In the genomic region with DNA sequence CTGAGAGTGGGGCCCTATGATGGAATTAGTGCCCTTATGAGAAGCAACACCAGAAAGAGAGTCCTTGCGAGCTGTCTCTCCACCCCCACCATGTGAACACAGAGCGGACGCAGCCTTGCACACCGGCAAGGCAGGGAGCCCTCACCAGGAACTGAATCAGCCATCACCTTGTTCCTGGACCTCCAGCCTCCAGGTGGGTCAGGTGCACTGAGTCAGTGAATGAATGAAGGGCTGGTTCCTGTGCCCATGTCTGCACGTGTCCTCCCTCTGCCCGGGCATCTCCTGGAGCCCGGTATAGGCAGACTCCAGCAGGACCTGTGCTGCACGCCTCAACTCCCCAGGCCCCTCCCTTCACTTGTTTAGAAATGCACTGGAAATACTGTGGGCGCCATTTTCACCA, we compare ENCODE assay signal across 26 cellular contexts. TPM values are rescaled to one million over a fixed set of nuclear protein-coding genes. Genes with fewer than 3 reads are reported as not detected.
DNase-seq lines count a peak whose midpoint lies in the region; ATAC-seq and TF ChIP-seq lines count a peak whose summit lies in the region.
"Had no signal": no experiment of that assay in that cellular context is flagged by ENCODE, and none has a peak within 500 bp of the region (broad histone marks: within the 10 kb centered on the region; RNA-seq: fewer than 3 reads in every experiment).

No MANE protein-coding gene starts in this region.

- no peaks in the 10 kb centered on the region for H3K36me3 Mint-ChIP-seq in natural killer cell treated with Interleukin-12 subunit alpha and Interleukin-12 subunit beta and Interleukin-15 and Interleukin-18, amount 100 ng/mL, for 72 hours
- H3K36me3 Mint-ChIP-seq in natural killer cell, result no peaks in the 10 kb centered on the region
- H3K36me3 Mint-ChIP-seq in progenitor cell of endocrine pancreas (ENCODE audit: insufficient read depth), result no peaks in the 10 kb centered on the region
- H3K36me3 Mint-ChIP-seq: CD4-positive, CD25-positive, alpha-beta regulatory T cell had no signal

- TF ChIP-seq CTCF in natural killer cell (IDR thresholded peaks at IDR 0.05), result no peak
- TF ChIP-seq CTCF in lower lobe of right lung (IDR thresholded peaks at IDR 0.05), result no peak
- no peak for TF ChIP-seq CTCF in progenitor cell of endocrine pancreas (IDR thresholded peaks at IDR 0.05; ENCODE audit: unreplicated experiment)

- no peak overlapping the region for H3K27ac ChIP-seq in lower lobe of right lung
- H3K27ac ChIP-seq: BLaER1, SJCRH30 had no signal

- H3K4me1 ChIP-seq in lower lobe of right lung, result peaks cover 29% of the 10 kb centered on the region

- ATAC-seq in natural killer cell treated with Interleukin-12 subunit alpha and Interleukin-12 subunit beta and Interleukin-15 and Interleukin-18, amount 100 ng/mL, for 72 hours, result no peak
- ATAC-seq in natural killer cell (no peak), lower lobe of right lung (no peak), sciatic nerve (no peak), GM18505 (IDR thresholded peaks at IDR 0.05; ENCODE audit: unreplicated experiment) (no peak)
- ATAC-seq: GM23338, K562 had no signal

- H3K4me1 Mint-ChIP-seq in natural killer cell treated with Interleukin-12 subunit alpha and Interleukin-12 subunit beta and Interleukin-15 and Interleukin-18, amount 100 ng/mL, for 72 hours (ENCODE audit: low read depth in 2 of 2), result no peaks in the 10 kb centered on the region
- H3K4me1 Mint-ChIP-seq in natural killer cell (peaks cover 0 to 8% of the 10 kb centered on the region in 2 donors), progenitor cell of endocrine pancreas (ENCODE audit: low read depth) (peaks cover 3% of the 10 kb centered on the region)

- no peak for TF ChIP-seq POLR2A in GM18505 (IDR thresholded peaks at IDR 0.05; ENCODE audit: borderline replicate concordance, extremely low read depth, insufficient read depth, insufficient read length)

- H3K27me3 ChIP-seq in lower lobe of right lung (ENCODE audit: low read depth), result no peaks in the 10 kb centered on the region
- H3K27me3 ChIP-seq: BLaER1, SJCRH30 had no signal

- H3K4me3 Mint-ChIP-seq in natural killer cell treated with Interleukin-12 subunit alpha and Interleukin-12 subunit beta and Interleukin-15 and Interleukin-18, amount 100 ng/mL, for 72 hours, result no peak overlapping the region
- H3K4me3 Mint-ChIP-seq in natural killer cell (no peak overlapping the region), progenitor cell of endocrine pancreas (ENCODE audit: low read depth) (no peak overlapping the region)
- H3K4me3 Mint-ChIP-seq: CD4-positive, CD25-positive, alpha-beta regulatory T cell; GM23338; H9 had no signal

- DNase-seq in natural killer cell treated with Interleukin-12 subunit alpha and Interleukin-12 subunit beta and Interleukin-15 and Interleukin-18, amount 100 ng/mL, for 72 hours (ENCODE audit: low spot score), result peak; percentile 22
- DNase-seq in natural killer cell (no peak), lower lobe of right lung (peak; percentile 22), sciatic nerve (ENCODE audit: low spot score) (peak; percentile 39), NCI-H1048 (lab: John Stamatoyannopoulos, UW) (no peak), progenitor cell of endocrine pancreas (ENCODE audit: low spot score, unreplicated experiment) (no peak)
- DNase-seq: CD4-positive, CD25-positive, alpha-beta regulatory T cell; DMS53; H9; Kasumi-1; MV-4-11; NCI-H1105 treated with DMSO at 0.1 percent for 48 hours; NCI-H146; NCI-H2029; NCI-H446; NCI-H524 treated with DMSO at 0.1 percent for 48 hours; NCI-H774; SJCRH30 had no signal

- no peak overlapping the region for H3K27ac Mint-ChIP-seq in natural killer cell treated with Interleukin-12 subunit alpha and Interleukin-12 subunit beta and Interleukin-15 and Interleukin-18, amount 100 ng/mL, for 72 hours
- H3K27ac Mint-ChIP-seq in natural killer cell, result no peak overlapping the region
- H3K27ac Mint-ChIP-seq in progenitor cell of endocrine pancreas, result no peak overlapping the region
- H3K27ac Mint-ChIP-seq: CD4-positive, CD25-positive, alpha-beta regulatory T cell; GM23338 had no signal

- H3K9me3 ChIP-seq in lower lobe of right lung, result no peaks in the 10 kb centered on the region
- H3K9me3 ChIP-seq: BLaER1, SJCRH30 had no signal

- no peaks in the 10 kb centered on the region for H3K36me3 ChIP-seq in lower lobe of right lung
- H3K36me3 ChIP-seq: BLaER1, SJCRH30 had no signal

- peaks cover 0 to 10% of the 10 kb centered on the region in 2 donors for H3K27me3 Mint-ChIP-seq in natural killer cell treated with Interleukin-12 subunit alpha and Interleukin-12 subunit beta and Interleukin-15 and Interleukin-18, amount 100 ng/mL, for 72 hours
- peaks cover 2 to 10% of the 10 kb centered on the region in 2 donors for H3K27me3 Mint-ChIP-seq in natural killer cell (ENCODE audit: low read depth in 2 of 2)
- peaks cover 22% of the 10 kb centered on the region for H3K27me3 Mint-ChIP-seq in progenitor cell of endocrine pancreas
- H3K27me3 Mint-ChIP-seq: CD4-positive, CD25-positive, alpha-beta regulatory T cell had no signal

- intact Hi-C loops in natural killer cell (cut with micrococcal nuclease), result no loop called here
- intact Hi-C loops in lower lobe of right lung (cut with DNase I), result no loop called here
- intact Hi-C loops in sciatic nerve (cut with DNase I), result no loop called here

- no peaks in the 10 kb centered on the region for H3K9me3 Mint-ChIP-seq in natural killer cell treated with Interleukin-12 subunit alpha and Interleukin-12 subunit beta and Interleukin-15 and Interleukin-18, amount 100 ng/mL, for 72 hours
- no peaks in the 10 kb centered on the region for H3K9me3 Mint-ChIP-seq in natural killer cell
- H3K9me3 Mint-ChIP-seq in progenitor cell of endocrine pancreas (ENCODE audit: low read depth), result no peaks in the 10 kb centered on the region
- H3K9me3 Mint-ChIP-seq: CD4-positive, CD25-positive, alpha-beta regulatory T cell; GM23338; H9 had no signal

- no peak overlapping the region for H3K4me3 ChIP-seq in lower lobe of right lung
- H3K4me3 ChIP-seq: BLaER1, GM23338, K562, SJCRH30 had no signal

RNA-seq across cellular contexts. Expression of gene LINC01488, which starts 54.9 kb away (rescaled TPM):
- not detected for total RNA-seq in natural killer cell treated with Interleukin-12 subunit alpha and Interleukin-12 subunit beta and Interleukin-15 and Interleukin-18, amount 100 ng/mL, for 72 hours
- total RNA-seq in natural killer cell (not detected), lower lobe of right lung (not detected), sciatic nerve (not detected), progenitor cell of endocrine pancreas (1.3 and 1.4 TPM in 2 replicates)
- total RNA-seq: CD4-positive, CD25-positive, alpha-beta regulatory T cell; Daoy; G401; GM23338; H9; HT1080; K562; M059J; SJCRH30 had no signal

Comparison
In these comparisons a context has a peak if more than half of its experiments do, and no peak if none do; other contexts are left out.
1. DNase-seq: peak in natural killer cell treated with Interleukin-12 subunit alpha and Interleukin-12 subunit beta and Interleukin-15 and Interleukin-18, amount 100 ng/mL, for 72 hours (single experiment), lower lobe of right lung (single experiment) and sciatic nerve (single experiment); none in natural killer cell (single experiment), NCI-H1048 (single experiment) and progenitor cell of endocrine pancreas (single experiment).